8 cellular contexts compared by ENCODE assay signal in genomic region chr3:149970716-149971402, GRCh38. TPM values are rescaled to one million over a fixed set of nuclear protein-coding genes. Genes with fewer than 3 reads are reported as not detected.
DNase-seq lines count a peak whose midpoint lies in the region; ATAC-seq, FAIRE-seq and TF ChIP-seq lines count a peak whose summit lies in the region.

TSS of gene PFN2 (minus strand) at chr3:149970895. CDS start at chr3:149970856, 39 bp downstream.

- H3K27me3 ChIP-seq in HL-60 (ENCODE audit: insufficient read depth, poor library complexity, severe bottlenecking) (peaks cover 33% of the 10 kb centered on the region), neural cell (ENCODE audit: insufficient read depth, low read depth, low read length) (no peaks in the 10 kb centered on the region), stomach (peaks cover 0 to 30% (median 0%) of the 10 kb centered on the region in 3 donors)

- ATAC-seq in GM19455 (IDR thresholded peaks at IDR 0.05; ENCODE audit: unreplicated experiment): peak; percentile 52

- peak within 1 kb of the TSS; percentile 61 for H3K4me3 ChIP-seq in HL-60 (replicated peaks; ENCODE audit: insufficient read depth, low read length)
- peak within 1 kb of the TSS; percentile 88 for H3K4me3 ChIP-seq in fibroblast of villous mesenchyme (ENCODE audit: low read depth, low read length)
- peak within 1 kb of the TSS; percentile 71 for H3K4me3 ChIP-seq in neural cell (ENCODE audit: low read length)
- peak within 1 kb of the TSS; percentile 83 to 96 (median 92) for H3K4me3 ChIP-seq in stomach

- H3K9me2 ChIP-seq in neural cell (ENCODE audit: insufficient read depth, low read length): no peaks in the 10 kb centered on the region

- H3K79me2 ChIP-seq in neural cell (replicated peaks; ENCODE audit: insufficient read depth, low read length): peaks cover 65% of the 10 kb centered on the region

- peak within 1 kb of the TSS; percentile 96 for H3K9ac ChIP-seq in neural cell (ENCODE audit: low read length)

- TF ChIP-seq EP300 in neural cell (conservative IDR thresholded peaks at IDR 0.05; ENCODE audit: poor library complexity, severe bottlenecking) (peak; percentile 71), stomach (IDR thresholded peaks at IDR 0.05) (no peak)

- H3F3A ChIP-seq in neural cell (ENCODE audit: insufficient read depth, low read length, poor library complexity, severe bottlenecking): no peaks in the 10 kb centered on the region

- H3K27ac ChIP-seq in HL-60 (replicated peaks): no peak within 1 kb of the TSS
- H3K27ac ChIP-seq in neural cell (ENCODE audit: low read length): peak within 1 kb of the TSS; percentile 96
- peak within 1 kb of the TSS; percentile 87 to 97 (median 88) for H3K27ac ChIP-seq in stomach

- H2AFZ ChIP-seq in neural cell (ENCODE audit: low read depth, low read length): peak within 1 kb of the TSS; percentile 83

- TF ChIP-seq POLR2A in stomach (IDR thresholded peaks at IDR 0.05): no peak

- H3K4me1 ChIP-seq in stomach: peaks cover 4 to 32% (median 29%) of the 10 kb centered on the region in 4 donors

- no peak for TF ChIP-seq RAD21 in neural cell (conservative IDR thresholded peaks at IDR 0.05)

- peaks cover 18% of the 10 kb centered on the region for H4K20me1 ChIP-seq in neural cell (ENCODE audit: insufficient read depth)

- H3K27me3 Mint-ChIP-seq in CD14-positive monocyte (ENCODE audit: low read depth in 3 of 3): peaks cover 57 to 75% (median 57%) of the 10 kb centered on the region in 3 donors

- peaks cover 15 to 23% of the 10 kb centered on the region in 2 donors for H3K36me3 Mint-ChIP-seq in CD14-positive monocyte

- no peak for DNase-seq in CD14-positive monocyte (ENCODE audit: low spot score)
- peak in 1 of 2 experiments; percentile 14 for DNase-seq in HL-60 (ENCODE audit: low read depth in 1 of 2, low spot score in 1 of 2)
- peak; percentile 60 for DNase-seq in RCC 7860 (ENCODE audit: low spot score)
- peak; percentile 16 for DNase-seq in activated gamma-delta T cell treated with anti-CD3 and anti-CD28 coated beads, Interleukin-2, amount 50 U/mL, for 16 hours (ENCODE audit: low read depth)
- DNase-seq in fibroblast of villous mesenchyme (ENCODE audit: low read depth): peak; percentile 75
- DNase-seq in stomach: peak; percentile 64

- TF ChIP-seq CTCF in CD14-positive monocyte (IDR thresholded peaks at IDR 0.05): no peak
- TF ChIP-seq CTCF in HL-60 (IDR thresholded peaks at IDR 0.05; ENCODE audit: insufficient read depth, low read length): no peak
- TF ChIP-seq CTCF in fibroblast of villous mesenchyme (IDR thresholded peaks at IDR 0.05; ENCODE audit: insufficient read depth, low read depth, low read length): no peak
- peak; percentile 7 for TF ChIP-seq CTCF in neural cell (IDR thresholded peaks at IDR 0.05; ENCODE audit: poor library complexity, severe bottlenecking)
- no peak for TF ChIP-seq CTCF in stomach (IDR thresholded peaks at IDR 0.05)

- WGBS in stomach, 5 donors: 0 to 1% (median 0%) methylated on average over 8 to 101 of the region's 102 CpGs

- no peaks in the 10 kb centered on the region for H3K9me3 ChIP-seq in neural cell (ENCODE audit: low read length)
- H3K9me3 ChIP-seq in stomach: no peaks in the 10 kb centered on the region

- peak within 1 kb of the TSS in 2 of 7 donors; percentile 42 to 75 for H3K27ac Mint-ChIP-seq in CD14-positive monocyte

- H3K4me1 Mint-ChIP-seq in CD14-positive monocyte: peaks cover 21% of the 10 kb centered on the region

- peaks cover 0 to 15% (median 6%) of the 10 kb centered on the region in 7 donors for H3K9me3 Mint-ChIP-seq in CD14-positive monocyte

- H3K36me3 ChIP-seq in neural cell (ENCODE audit: insufficient read depth, low read length): no peaks in the 10 kb centered on the region
- H3K36me3 ChIP-seq in stomach: peaks cover 0 to 6% (median under 1%) of the 10 kb centered on the region in 4 donors

- peak within 1 kb of the TSS; percentile 87 to 94 for H3K4me3 Mint-ChIP-seq in CD14-positive monocyte

- FAIRE-seq in RCC 7860 (lab: Jason Lieb, UNC): no peak

- peak within 1 kb of the TSS; percentile 93 for H3K4me2 ChIP-seq in neural cell (ENCODE audit: low read length)

- intact Hi-C loops in CD14-positive monocyte (cut with micrococcal nuclease): no loop called here
- intact Hi-C loops in stomach (cut with DNase I; ENCODE audit: low total_unique reads): no loop called here

TF ChIP-seq in neural cell, 6 proteins besides CTCF, POLR2A, EP300 and RAD21:
- TF ChIP-seq POLR2AphosphoS5 (IDR thresholded peaks at IDR 0.05): peak; percentile 88
- peak; percentile 68 for TF ChIP-seq REST (IDR thresholded peaks at IDR 0.05; ENCODE audit: borderline replicate concordance)
- TF ChIP-seq MXI1 (conservative IDR thresholded peaks at IDR 0.05; ENCODE audit: poor library complexity, severe bottlenecking): peak; percentile 96
- TF ChIP-seq SMC3 (conservative IDR thresholded peaks at IDR 0.05; ENCODE audit: poor library complexity): no peak
- peak; percentile 91 for TF ChIP-seq TAF1 (IDR thresholded peaks at IDR 0.05; ENCODE audit: low read depth)
- no peak for TF ChIP-seq EZH2 (IDR thresholded peaks at IDR 0.05; ENCODE audit: borderline replicate concordance, insufficient read depth, low read length, poor library complexity, severe bottlenecking)

RNA-seq across cellular contexts. Expression of gene PFN2, which starts in this region (rescaled TPM):
- polyA plus RNA-seq in CD14-positive monocyte (not detected), neural cell (527 and 542 TPM in 2 replicates), stomach (10 to 100 TPM; 33.9 to 40.9 (median 40.6) TPM)
- total RNA-seq in fibroblast of villous mesenchyme (137 and 196 TPM in 2 replicates), stomach (100 to 1,000 TPM in 1 of 5 donors, 10 to 100 TPM in 3, 1 to 10 TPM in 1; 1.2 to 130 (median 36.2) TPM)
- polyA minus RNA-seq in neural cell: 387 and 394 TPM in 2 replicates

Comparison
In these comparisons a context has a peak if more than half of its experiments do, and no peak if none do; other contexts are left out.
1. RNA of gene PFN2 (polyA plus RNA-seq): 527 to 542 TPM in neural cell and 33.9 to 40.9 TPM in stomach; not detected in CD14-positive monocyte; every median in the first group is over 10 times any median in the second.
2. RNA of gene PFN2 (polyA plus RNA-seq): 527 to 542 TPM in neural cell; 33.9 to 40.9 TPM in stomach; every median in the first group is over 10 times any median in the second.
3. Peak in every context shown above with its lines, with median percentiles within 50 percentile points of each other: H3K4me3 ChIP-seq.